ENCODE assay signal across 10 cellular contexts in the genomic region with DNA sequence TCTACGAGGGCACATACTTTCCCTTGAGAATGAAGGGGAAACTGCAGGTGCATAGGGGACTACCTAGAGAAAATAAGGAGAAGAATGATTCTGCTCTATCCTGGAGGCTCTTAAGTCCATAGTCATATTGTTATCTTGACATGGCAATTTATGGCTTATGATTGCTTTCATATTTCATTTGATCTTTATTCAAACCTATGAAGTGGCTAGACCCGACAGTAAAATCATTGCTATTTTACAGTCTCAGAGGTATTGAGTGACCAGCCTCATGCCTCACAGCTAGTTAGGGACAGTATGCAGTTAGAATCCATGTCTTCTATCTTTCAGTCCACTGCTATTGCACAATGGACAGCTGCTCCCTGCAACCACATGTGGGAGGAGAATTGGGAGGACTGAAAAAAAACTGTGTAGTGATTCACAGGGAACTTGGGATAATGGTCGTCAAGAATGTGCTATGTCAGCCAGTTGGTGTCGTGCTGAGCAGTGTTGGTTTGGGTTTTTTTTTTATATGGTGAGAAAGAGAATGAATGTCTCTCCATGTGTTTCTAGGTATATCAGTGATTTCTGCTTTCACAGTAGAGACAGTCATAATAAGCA.
DNase-seq lines count a peak whose midpoint lies in the region; ATAC-seq, FAIRE-seq and TF ChIP-seq lines count a peak whose summit lies in the region.
"Had no signal": no experiment of that assay in that cellular context is flagged by ENCODE, and none has a peak within 500 bp of the region (broad histone marks: within the 10 kb centered on the region; RNA-seq: fewer than 3 reads in every experiment).

No MANE protein-coding gene starts in this region.

- H4K20me1 ChIP-seq in H1 (replicated peaks in 1 of 2; ENCODE audit: control insufficient read depth in 1 of 2, insufficient read depth in 2 of 2, low read length in 2 of 2) = no peaks in the 10 kb centered on the region

- peaks cover 6% of the 10 kb centered on the region for H3K36me3 Mint-ChIP-seq in Caco-2 (ENCODE audit: insufficient read depth, unreplicated experiment)
- H3K36me3 Mint-ChIP-seq: activated naive CD8-positive, alpha-beta T cell treated with anti-CD3 and anti-CD28 coated beads, Interleukin-2, amount 10 ng/mL, durations not matched to agents 7 days and 5 days had no signal

- no TSS peak for BruUV-seq in Caco-2 (replicated peaks; lab: Mats Ljungman, UMichigan)

- H3K9ac ChIP-seq in H1 (replicated peaks in 1 of 4; ENCODE audit: extremely low read depth in 1 of 4, low read depth in 3 of 4, low read length in 3 of 4) = no peak overlapping the region

- H3K9me3 ChIP-seq in Caco-2 (no peaks in the 10 kb centered on the region), H1 (ENCODE audit: insufficient read depth in 2 of 2, low read depth in 1 of 2, low read length in 1 of 2) (no peaks in the 10 kb centered on the region), spleen (no peaks in the 10 kb centered on the region)

- no peak overlapping the region for H4K8ac ChIP-seq in H1 (ENCODE audit: extremely low read depth, insufficient read depth, low read length)

- no peaks in the 10 kb centered on the region for H3K79me1 ChIP-seq in H1 (ENCODE audit: low read depth, low read length)

- CTCF ChIA-PET in Caco-2 (lab: Charles Lee) = interaction anchor here (0.6 kb wide), 2 partner anchors 77 to 218 kb away, joined by 4 read pairs; no protein-coding TSS in a partner anchor
- CTCF ChIA-PET in H1 (lab: Charles Lee; ENCODE audit: partially characterized antibody) = no interaction called here

- no peak overlapping the region for H3K4ac ChIP-seq in H1 (replicated peaks; ENCODE audit: insufficient read length, low read depth, low read length)

- H3K27ac ChIP-seq in H1 (ENCODE audit: low read depth, low read length) (no peak overlapping the region), spleen (no peak overlapping the region)

- no peaks in the 10 kb centered on the region for H3K9me3 Mint-ChIP-seq in Caco-2 (ENCODE audit: unreplicated experiment)
- H3K9me3 Mint-ChIP-seq: activated naive CD8-positive, alpha-beta T cell treated with anti-CD3 and anti-CD28 coated beads, Interleukin-2, amount 10 ng/mL, durations not matched to agents 7 days and 5 days had no signal

- no peak overlapping the region for H3K23ac ChIP-seq in H1 (ENCODE audit: insufficient read length)

- no peak for FAIRE-seq in H1 (lab: Jason Lieb, UNC)

- POLR2A ChIA-PET in Caco-2 (lab: Charles Lee) (no interaction called here), H1 (lab: Charles Lee; ENCODE audit: partially characterized antibody) (no interaction called here)

- no peak overlapping the region for H2BK20ac ChIP-seq in H1 (ENCODE audit: low read length)

- TF ChIP-seq POLR2A in H1 (IDR thresholded peaks at IDR 0.05; ENCODE audit: control extremely low read depth in 1 of 2, low read depth in 2 of 2, low read length in 2 of 2) = no peak
- TF ChIP-seq POLR2A in spleen (IDR thresholded peaks at IDR 0.05) = no peak

- 0 out of 2 replicates have a peak overlapping the region, but pooled peaks have one; percentile 42 for H2AFZ ChIP-seq in H1 (ENCODE audit: low read length)

- H3K4me3 Mint-ChIP-seq in Caco-2 (ENCODE audit: unreplicated experiment) = peak overlapping the region; percentile 59
- H3K4me3 Mint-ChIP-seq: activated naive CD8-positive, alpha-beta T cell treated with anti-CD3 and anti-CD28 coated beads, Interleukin-2, amount 10 ng/mL, durations not matched to agents 7 days and 5 days had no signal

- WGBS in H1 (ENCODE audit: extremely low coverage in 1 of 2, insufficient coverage in 1 of 2, insufficient read length in 1 of 2, insufficient replicate concordance in 2 of 2, low coverage in 1 of 2, low lambda C conversion rate in 2 of 2, missing lambda C conversion rate in 1 of 2), 2 experiments = 82% methylated on average over 4 of the region's 4 CpGs; no CpG with 5 or more reads in 1 of the 2 experiments
- WGBS in spleen, 5 donors = 49 to 66% (median 61%) methylated on average over 4 of the region's 4 CpGs

- no peaks in the 10 kb centered on the region for H3K27me3 Mint-ChIP-seq in Caco-2 (ENCODE audit: insufficient read depth, unreplicated experiment)

- intact Hi-C loops in Caco-2 (cut with micrococcal nuclease; ENCODE audit: unreplicated experiment) = loop anchor here (1.0 to 2.0 kb wide), 3 partner anchors 26 to 46 kb away; no protein-coding TSS in a partner anchor
- intact Hi-C loops in spleen (cut with DNase I; ENCODE audit: low total_unique reads) = no loop called here

- H3K4me1 Mint-ChIP-seq in Caco-2 (ENCODE audit: low read depth, unreplicated experiment) = peaks cover 15% of the 10 kb centered on the region
- H3K4me1 Mint-ChIP-seq: activated naive CD8-positive, alpha-beta T cell treated with anti-CD3 and anti-CD28 coated beads, Interleukin-2, amount 10 ng/mL, durations not matched to agents 7 days and 5 days had no signal

- H3K79me2 ChIP-seq in H1 (ENCODE audit: control insufficient read depth in 1 of 2, insufficient read depth in 2 of 2, low read length in 2 of 2) = no peaks in the 10 kb centered on the region

- no peak overlapping the region for H2BK5ac ChIP-seq in H1 (ENCODE audit: low read depth, low read length)

- H4K91ac ChIP-seq in H1 (replicated peaks; ENCODE audit: insufficient read length, low read length) = no peak overlapping the region

- no peak overlapping the region for H2BK15ac ChIP-seq in H1 (ENCODE audit: low read length)

- no peak overlapping the region for H3K18ac ChIP-seq in H1 (ENCODE audit: extremely low read depth, low read length)

- H3K4me1 ChIP-seq in Caco-2 (peaks cover 19% of the 10 kb centered on the region), H1 (replicated peaks in 1 of 4; ENCODE audit: control insufficient read depth in 3 of 4, insufficient read depth in 4 of 4, low read length in 3 of 4) (peaks cover 0 to 1% (median 0%) of the 10 kb centered on the region in 4 experiments; a peak in 1 of 7 replicates), spleen (no peaks in the 10 kb centered on the region)

- no peak overlapping the region for H3K56ac ChIP-seq in H1 (replicated peaks; ENCODE audit: insufficient read length, low read depth, low read length)

- H3K14ac ChIP-seq in H1 (ENCODE audit: insufficient read length) = no peak overlapping the region

- no peaks in the 10 kb centered on the region for H3K23me2 ChIP-seq in H1 (ENCODE audit: low read depth, low read length)

- H3K36me3 ChIP-seq in Caco-2 (ENCODE audit: control insufficient read depth, insufficient read depth, low read length) = no peaks in the 10 kb centered on the region
- H3K36me3 ChIP-seq in H1 (ENCODE audit: control insufficient read depth in 2 of 4, insufficient read depth in 4 of 4, low read length in 3 of 4) = no peaks in the 10 kb centered on the region
- no peaks in the 10 kb centered on the region for H3K36me3 ChIP-seq in spleen

- no peak for TF ChIP-seq RAD21 in H1 (IDR thresholded peaks at IDR 0.05 in 1 of 2, conservative IDR thresholded peaks at IDR 0.05 in 1 of 2; ENCODE audit: low read depth in 2 of 2, low read length in 2 of 2)

- H2BK12ac ChIP-seq in H1 (ENCODE audit: low read depth, low read length) = no peak overlapping the region

- H4K5ac ChIP-seq in H1 (ENCODE audit: insufficient read length, low read depth, low read length) = no peak overlapping the region

- H3K27me3 ChIP-seq in Caco-2 (replicated peaks; ENCODE audit: control insufficient read depth, insufficient read depth, low read length) = no peaks in the 10 kb centered on the region
- no peaks in the 10 kb centered on the region for H3K27me3 ChIP-seq in H1 (replicated peaks in 1 of 4; ENCODE audit: control insufficient read depth in 3 of 4, extremely low read depth in 1 of 4, insufficient read depth in 3 of 4, low read length in 3 of 4)
- H3K27me3 ChIP-seq in spleen (replicated peaks in 1 of 7) = no peaks in the 10 kb centered on the region

- H3K27ac Mint-ChIP-seq in Caco-2 (ENCODE audit: unreplicated experiment) = peak overlapping the region; percentile 89
- H3K27ac Mint-ChIP-seq: activated naive CD8-positive, alpha-beta T cell treated with anti-CD3 and anti-CD28 coated beads, Interleukin-2, amount 10 ng/mL, durations not matched to agents 7 days and 5 days had no signal

- H2AK5ac ChIP-seq in H1 (ENCODE audit: low read depth, low read length) = no peak overlapping the region

- H2BK120ac ChIP-seq in H1 (replicated peaks; ENCODE audit: low read depth, low read length) = no peak overlapping the region

- H3K4me3 ChIP-seq in Caco-2 (ENCODE audit: low read depth, low read length) (no peak overlapping the region), H1 (ENCODE audit: extremely low read depth in 1 of 4, insufficient read depth in 2 of 4, low read depth in 3 of 4, low read length in 4 of 4) (no peak overlapping the region), spleen (no peak overlapping the region)

- ATAC-seq in GM21515 (IDR thresholded peaks at IDR 0.05; ENCODE audit: unreplicated experiment) = no peak
- ATAC-seq: stimulated activated naive CD8-positive, alpha-beta T cell treated with anti-CD3 and anti-CD28 coated beads, Interleukin-15, Interleukin-2, amounts not matched to agents 100 U/mL and 50 U/mL, for 24 hours had no signal

- no peak for TF ChIP-seq EP300 in H1 (IDR thresholded peaks at IDR 0.05; ENCODE audit: borderline replicate concordance in 1 of 2, low read depth in 2 of 2, low read length in 2 of 2)

- H3K4me2 ChIP-seq in H1 (ENCODE audit: insufficient read depth in 1 of 2, low read depth in 2 of 2, low read length in 2 of 2) = no peak overlapping the region

- TF ChIP-seq CTCF in Caco-2 (IDR thresholded peaks at IDR 0.05; ENCODE audit: insufficient read depth in 1 of 2, low read depth in 1 of 2, low read length in 1 of 2, severe bottlenecking in 1 of 2, unreplicated experiment in 1 of 2) = peak in 1 of 2 experiments; percentile 21
- no peak for TF ChIP-seq CTCF in H1 (IDR thresholded peaks at IDR 0.05; ENCODE audit: control extremely low read depth in 1 of 3, insufficient read depth in 1 of 3, low read depth in 1 of 3, low read length in 3 of 3)
- TF ChIP-seq CTCF in spleen (IDR thresholded peaks at IDR 0.05 in 8 of 11, conservative IDR thresholded peaks at IDR 0.05 in 3 of 11) = no peak

- DNase-seq in Caco-2 = peak; percentile 74 to 79
- peak; percentile 11 for DNase-seq in NCI-H146 (lab: John Stamatoyannopoulos, UW)
- DNase-seq in H1 (ENCODE audit: low read depth in 1 of 2, low spot score in 2 of 2) = no peak
- DNase-seq in myocyte (ENCODE audit: low read depth) = peak; percentile 98
- DNase-seq in NCI-H526 (lab: John Stamatoyannopoulos, UW) = no peak
- no peak for DNase-seq in spleen
- DNase-seq in NCI-H510A (lab: John Stamatoyannopoulos, UW) = no peak
- DNase-seq: activated naive CD8-positive, alpha-beta T cell treated with anti-CD3 and anti-CD28 coated beads, Interleukin-2, amount 10 ng/mL, durations not matched to agents 7 days and 5 days; stimulated activated naive CD8-positive, alpha-beta T cell treated with anti-CD3 and anti-CD28 coated beads, Interleukin-15, Interleukin-2, amounts not matched to agents 100 U/mL and 50 U/mL, for 24 hours had no signal

TF ChIP-seq in H1, 55 proteins besides CTCF, POLR2A, EP300 and RAD21:
- TF ChIP-seq CEBPB (IDR thresholded peaks at IDR 0.05; ENCODE audit: low read depth, low read length) (peak; percentile 55; the same call in 1 of the 2 replicates), TBP (IDR thresholded peaks at IDR 0.05; ENCODE audit: low read depth, low read length) (no peak)

Comparison
In these comparisons a context has a peak if more than half of its experiments do, and no peak if none do; other contexts are left out.
1. DNase-seq: peak in Caco-2 (2 of 2), NCI-H146 (single experiment) and myocyte (single experiment); none in H1 (0 of 2), NCI-H526 (0 of 2), spleen (single experiment) and NCI-H510A (single experiment).